Comparison of ENCODE assay signal across 28 cellular contexts in the genomic region with DNA sequence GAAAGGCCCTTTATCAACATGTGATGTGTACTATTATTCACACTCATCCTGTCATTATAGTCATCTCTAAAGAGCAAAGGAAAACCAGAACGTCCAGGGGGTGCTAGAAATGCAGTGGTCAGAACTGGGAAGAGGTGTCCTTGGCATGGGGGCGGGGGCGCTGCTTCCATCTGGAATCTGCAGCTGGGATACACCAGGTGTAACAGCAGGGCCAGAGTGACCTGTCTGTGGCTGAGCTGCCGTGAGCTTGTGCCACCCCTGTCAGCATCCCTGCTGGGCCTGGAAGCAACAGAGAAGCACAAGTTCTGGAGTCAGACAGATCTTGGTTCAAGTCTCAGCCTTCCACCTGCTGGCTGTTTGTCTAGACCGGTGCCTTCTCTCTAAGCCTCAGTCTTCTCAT.
"Had no signal": no experiment of that assay in that cellular context is flagged by ENCODE, and none has a peak within 500 bp of the region (broad histone marks: within the 10 kb centered on the region; RNA-seq: fewer than 3 reads in every experiment).

No MANE protein-coding gene starts in this region.

- H3K27me3 ChIP-seq: colonic mucosa had no signal

- H3K4me1 ChIP-seq: colonic mucosa, esophagus squamous epithelium, foreskin keratinocyte, gastrocnemius medialis, gastroesophageal sphincter, heart left ventricle, heart right ventricle had no signal

- ATAC-seq: effector memory CD8-positive, alpha-beta T cell; esophagus mucosa; foreskin keratinocyte; gastrocnemius medialis; gastroesophageal sphincter; heart left ventricle; heart right ventricle had no signal

- DNase-seq: colonic mucosa; cortex of kidney; dermis blood vessel endothelial cell; dorsolateral prefrontal cortex; effector CD4-positive, alpha-beta T cell; effector CD8-positive, alpha-beta T cell; effector memory CD4-positive, alpha-beta T cell; effector memory CD8-positive, alpha-beta T cell; endodermal cell; erythroblast; esophagus squamous epithelium; foreskin fibroblast; foreskin keratinocyte; foreskin melanocyte; gastrocnemius medialis; glutamatergic neuron; head of caudate nucleus; heart left ventricle; heart right ventricle had no signal

- H3K36me3 ChIP-seq: colonic mucosa, esophagus muscularis mucosa, esophagus squamous epithelium, gastrocnemius medialis, gastroesophageal sphincter, heart left ventricle, heart right ventricle had no signal

- H3K27ac ChIP-seq: colonic mucosa, coronary artery, dorsolateral prefrontal cortex, epithelial cell of prostate, esophagus muscularis mucosa, esophagus squamous epithelium, foreskin keratinocyte, gastrocnemius medialis, gastroesophageal sphincter, heart left ventricle, heart right ventricle had no signal

- FAIRE-seq: colon, endometrium, endothelial cell of umbilical vein, frontal cortex had no signal

- H3K4me3 ChIP-seq: colonic mucosa, coronary artery, dorsolateral prefrontal cortex, esophagus muscularis mucosa, esophagus squamous epithelium, gastrocnemius medialis, gastroesophageal sphincter, heart left ventricle, heart right ventricle had no signal

- H3K9me3 ChIP-seq: colonic mucosa, esophagus squamous epithelium, gastrocnemius medialis, gastroesophageal sphincter, heart right ventricle had no signal
